Comparison of ENCODE assay signal across 8 cellular contexts in the genomic region with DNA sequence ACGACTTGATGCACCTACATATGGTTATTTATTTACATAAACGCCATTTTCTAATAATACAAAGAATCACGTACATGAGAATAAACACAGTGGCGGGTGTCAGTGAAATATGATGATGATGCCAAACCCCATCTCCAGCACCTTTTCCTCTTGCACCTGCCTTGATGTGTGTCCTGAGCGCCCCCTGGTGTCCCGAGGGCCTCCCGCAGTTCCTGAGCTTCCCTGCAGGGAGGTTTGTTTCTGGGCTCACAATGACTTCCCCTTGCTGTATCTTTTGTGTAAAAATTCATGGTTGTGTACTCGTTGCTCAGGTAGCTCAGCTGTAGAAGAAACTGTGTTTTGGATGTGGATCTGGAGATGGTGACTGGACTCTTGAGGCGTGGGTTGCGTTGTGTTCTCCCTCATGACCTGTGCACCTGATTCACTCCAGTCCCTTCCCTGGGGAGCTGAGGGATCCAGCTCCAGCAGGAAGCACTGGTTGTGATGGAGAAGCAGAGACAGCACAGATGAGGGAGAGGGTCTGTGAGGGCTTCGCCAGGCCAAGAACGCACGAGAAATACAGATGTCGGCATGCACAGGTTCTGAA.
DNase-seq lines count a peak whose midpoint lies in the region; ATAC-seq and TF ChIP-seq lines count a peak whose summit lies in the region.

No MANE protein-coding gene starts in this region.

- intact Hi-C loops in cardiac septum (cut with DNase I): no loop called here

- H3K27ac ChIP-seq in MM.1S (ENCODE audit: low read length): no peak overlapping the region
- no peak overlapping the region for H3K27ac ChIP-seq in foreskin keratinocyte

- H3K27me3 ChIP-seq in MM.1S (replicated peaks; ENCODE audit: insufficient read depth, low read length) (no peaks in the 10 kb centered on the region), foreskin keratinocyte (no peaks in the 10 kb centered on the region)

- H3K9me2 ChIP-seq in MM.1S (replicated peaks; ENCODE audit: insufficient read depth, low read length): no peaks in the 10 kb centered on the region

- H3K79me2 ChIP-seq in MM.1S (ENCODE audit: low read length): no peaks in the 10 kb centered on the region

- H3K4me2 ChIP-seq in MM.1S (ENCODE audit: low read depth, low read length): no peak overlapping the region

- TF ChIP-seq CTCF in MM.1S (IDR thresholded peaks at IDR 0.05; ENCODE audit: low read length): peak; percentile 55
- peak; percentile 8 for TF ChIP-seq CTCF in foreskin keratinocyte (conservative IDR thresholded peaks at IDR 0.05)

- no peaks in the 10 kb centered on the region for H3K9me3 ChIP-seq in MM.1S (replicated peaks; ENCODE audit: insufficient read depth, low read length)

- H3K9ac ChIP-seq in MM.1S (ENCODE audit: low read length): no peak overlapping the region

- DNase-seq in GDM1 (lab: John Stamatoyannopoulos, UW) (peak; percentile 63), MM.1S (peak; percentile 63), foreskin keratinocyte (no peak), cardiac septum (ENCODE audit: low spot score) (no peak), hypothalamus (lab: John Stamatoyannopoulos, UW) (no peak)
- peak; percentile 42 to 72 for DNase-seq in activated CD4-positive, alpha-beta T cell treated with anti-CD3 and anti-CD28 coated beads for 4 hours
- peak; percentile 73 for DNase-seq in stimulated activated naive CD8-positive, alpha-beta T cell treated with anti-CD3 and anti-CD28 coated beads, Interleukin-15, Interleukin-2, amounts not matched to agents 100 U/mL and 50 U/mL, for 24 hours

- no peaks in the 10 kb centered on the region for H3F3A ChIP-seq in MM.1S (ENCODE audit: insufficient read depth, low read length)

- H4K20me1 ChIP-seq in MM.1S (ENCODE audit: insufficient read depth, low read length): no peaks in the 10 kb centered on the region

- ATAC-seq in foreskin keratinocyte: no peak
- peak; percentile 59 for ATAC-seq in stimulated activated naive CD8-positive, alpha-beta T cell treated with anti-CD3 and anti-CD28 coated beads, Interleukin-15, Interleukin-2, amounts not matched to agents 100 U/mL and 50 U/mL, for 24 hours
- no peak for ATAC-seq in HG02571 (IDR thresholded peaks at IDR 0.05; ENCODE audit: unreplicated experiment)

- no peaks in the 10 kb centered on the region for H3K36me3 ChIP-seq in MM.1S (replicated peaks; ENCODE audit: insufficient read depth, low read length)

- no peak overlapping the region for H3K4me3 ChIP-seq in MM.1S (ENCODE audit: low read length)

- no peaks in the 10 kb centered on the region for H3K4me1 ChIP-seq in MM.1S (ENCODE audit: low read length)
- no peaks in the 10 kb centered on the region for H3K4me1 ChIP-seq in foreskin keratinocyte

- H2AFZ ChIP-seq in MM.1S (ENCODE audit: low read length): no peak overlapping the region

Comparison
In these comparisons a context has a peak if more than half of its experiments do, and no peak if none do; other contexts are left out.
1. DNase-seq: peak in GDM1 (single experiment), MM.1S (single experiment), activated CD4-positive, alpha-beta T cell treated with anti-CD3 and anti-CD28 coated beads for 4 hours (2 of 2) and stimulated activated naive CD8-positive, alpha-beta T cell treated with anti-CD3 and anti-CD28 coated beads, Interleukin-15, Interleukin-2, amounts not matched to agents 100 U/mL and 50 U/mL, for 24 hours (single experiment); none in foreskin keratinocyte (0 of 2), cardiac septum (single experiment) and hypothalamus (0 of 51).